17 cellular contexts compared by ENCODE assay signal in genomic region chr15:89991312-89991711, GRCh38. TPM values are rescaled to one million over a fixed set of nuclear protein-coding genes. Genes with fewer than 3 reads are reported as not detected.
A peak's percentile ranks its signal among the peaks of the same experiment; 100 is the strongest.
DNase-seq lines count a peak whose midpoint lies in the region; ATAC-seq and TF ChIP-seq lines count a peak whose summit lies in the region.
"Had no signal": no experiment of that assay in that cellular context is flagged by ENCODE, and none has a peak within 500 bp of the region (broad histone marks: within the 10 kb centered on the region; RNA-seq: fewer than 3 reads in every experiment).

No MANE protein-coding gene starts in this region.

- H3K9me3 Mint-ChIP-seq in activated naive CD4-positive, alpha-beta T cell treated with anti-CD3 and anti-CD28 coated beads, Interleukin-2, amount 50 U/mL, for 24 hours, result no peaks in the 10 kb centered on the region
- H3K9me3 Mint-ChIP-seq in activated B cell treated with CpG ODN at 0.5 μM for 24 hours (no peaks in the 10 kb centered on the region), neural progenitor cell (no peaks in the 10 kb centered on the region)
- H3K9me3 Mint-ChIP-seq: CD8-positive, alpha-beta T cell; H9 had no signal

- H3F3A ChIP-seq in neural progenitor cell (ENCODE audit: low read depth), result peaks cover 6% of the 10 kb centered on the region

- CTCF ChIA-PET in activated B cell treated with CpG ODN at 0.5 μM for 24 hours (lab: Charles Lee), result no interaction called here

- no peak for TF ChIP-seq CTCF in activated B cell treated with CpG ODN at 0.5 μM for 24 hours (IDR thresholded peaks at IDR 0.05)
- TF ChIP-seq CTCF in neural progenitor cell (IDR thresholded peaks at IDR 0.05), result no peak

- H2AFZ ChIP-seq in neural progenitor cell (replicated peaks), result peak overlapping the region; percentile 65

- no peak overlapping the region for H3K9ac ChIP-seq in neural progenitor cell
- H3K9ac ChIP-seq: BLaER1 treated with 17β-estradiol and CSF1 and Interleukin-3, amounts not matched to agents 10 nM and 100 nM had no signal

- H3K27me3 ChIP-seq in neural progenitor cell, result no peaks in the 10 kb centered on the region
- H3K27me3 ChIP-seq: BLaER1 treated with 17β-estradiol and CSF1 and Interleukin-3, amounts not matched to agents 10 nM and 100 nM had no signal

- H3K27ac ChIP-seq in neural progenitor cell, result no peak overlapping the region
- H3K27ac ChIP-seq: BLaER1 treated with 17β-estradiol and CSF1 and Interleukin-3, amounts not matched to agents 10 nM and 100 nM; HL-60 had no signal

- no peak for DNase-seq in activated naive CD4-positive, alpha-beta T cell treated with Interleukin-2 at 50 U/mL for 16 hours
- no peak for DNase-seq in activated B cell treated with CpG ODN at 0.5 μM for 24 hours
- no peak for DNase-seq in neural progenitor cell (ENCODE audit: low spot score)
- no peak for DNase-seq in NCI-H146 treated with DMSO at 0.1 percent for 48 hours (lab: John Stamatoyannopoulos, UW; ENCODE audit: unreplicated experiment)
- DNase-seq: Calu3; CD8-positive, alpha-beta T cell; DMS 273 treated with DMSO at 0.1 percent for 48 hours; DMS53; DND-41; EL; H9 had no signal

- H3K27ac Mint-ChIP-seq in activated naive CD4-positive, alpha-beta T cell treated with anti-CD3 and anti-CD28 coated beads, Interleukin-2, amount 50 U/mL, for 24 hours, result peak overlapping the region; percentile 35
- H3K27ac Mint-ChIP-seq in activated B cell treated with CpG ODN at 0.5 μM for 24 hours, result no peak overlapping the region
- no peak overlapping the region for H3K27ac Mint-ChIP-seq in neural progenitor cell
- H3K27ac Mint-ChIP-seq: B cell; CD8-positive, alpha-beta T cell had no signal

- H4K20me1 ChIP-seq in neural progenitor cell (ENCODE audit: low read depth), result no peaks in the 10 kb centered on the region
- H4K20me1 ChIP-seq: BLaER1 treated with 17β-estradiol and CSF1 and Interleukin-3, amounts not matched to agents 10 nM and 100 nM had no signal

- no peak overlapping the region for H3K4me2 ChIP-seq in neural progenitor cell
- H3K4me2 ChIP-seq: BLaER1 treated with 17β-estradiol and CSF1 and Interleukin-3, amounts not matched to agents 10 nM and 100 nM had no signal

- H3K4me3 Mint-ChIP-seq in activated naive CD4-positive, alpha-beta T cell treated with anti-CD3 and anti-CD28 coated beads, Interleukin-2, amount 50 U/mL, for 24 hours, result no peak overlapping the region
- H3K4me3 Mint-ChIP-seq in activated B cell treated with CpG ODN at 0.5 μM for 24 hours, result no peak overlapping the region
- no peak overlapping the region for H3K4me3 Mint-ChIP-seq in neural progenitor cell
- H3K4me3 Mint-ChIP-seq: B cell; CD8-positive, alpha-beta T cell; H9 had no signal

- H3K4me1 ChIP-seq in neural progenitor cell, result peaks cover 4% of the 10 kb centered on the region

- H3K27me3 Mint-ChIP-seq in activated naive CD4-positive, alpha-beta T cell treated with anti-CD3 and anti-CD28 coated beads, Interleukin-2, amount 50 U/mL, for 24 hours, result no peaks in the 10 kb centered on the region
- H3K27me3 Mint-ChIP-seq in activated B cell treated with CpG ODN at 0.5 μM for 24 hours (no peaks in the 10 kb centered on the region), neural progenitor cell (ENCODE audit: insufficient read depth, low read depth) (peaks cover 2% of the 10 kb centered on the region)
- H3K27me3 Mint-ChIP-seq: B cell had no signal

- POLR2A ChIA-PET in activated B cell treated with CpG ODN at 0.5 μM for 24 hours (lab: Charles Lee), result no interaction called here

- no peaks in the 10 kb centered on the region for H3K79me2 ChIP-seq in neural progenitor cell (ENCODE audit: low read depth)

- no peaks in the 10 kb centered on the region for H3K36me3 Mint-ChIP-seq in activated naive CD4-positive, alpha-beta T cell treated with anti-CD3 and anti-CD28 coated beads, Interleukin-2, amount 50 U/mL, for 24 hours
- no peaks in the 10 kb centered on the region for H3K36me3 Mint-ChIP-seq in activated B cell treated with CpG ODN at 0.5 μM for 24 hours (ENCODE audit: low read depth)
- H3K36me3 Mint-ChIP-seq in neural progenitor cell, result no peaks in the 10 kb centered on the region
- H3K36me3 Mint-ChIP-seq: CD8-positive, alpha-beta T cell had no signal

- H3K4me3 ChIP-seq in neural progenitor cell, result no peak overlapping the region
- H3K4me3 ChIP-seq: BLaER1 treated with 17β-estradiol and CSF1 and Interleukin-3, amounts not matched to agents 10 nM and 100 nM had no signal

- intact Hi-C loops in activated B cell treated with CpG ODN at 0.5 μM for 24 hours (cut with micrococcal nuclease), result no loop called here

- H3K9me3 ChIP-seq in neural progenitor cell (ENCODE audit: low read depth), result no peaks in the 10 kb centered on the region
- H3K9me3 ChIP-seq: BLaER1 treated with 17β-estradiol and CSF1 and Interleukin-3, amounts not matched to agents 10 nM and 100 nM had no signal

- no peaks in the 10 kb centered on the region for H3K36me3 ChIP-seq in neural progenitor cell
- H3K36me3 ChIP-seq: BLaER1 treated with 17β-estradiol and CSF1 and Interleukin-3, amounts not matched to agents 10 nM and 100 nM had no signal

- no peaks in the 10 kb centered on the region for H3K4me1 Mint-ChIP-seq in activated naive CD4-positive, alpha-beta T cell treated with anti-CD3 and anti-CD28 coated beads, Interleukin-2, amount 50 U/mL, for 24 hours
- no peaks in the 10 kb centered on the region for H3K4me1 Mint-ChIP-seq in activated B cell treated with CpG ODN at 0.5 μM for 24 hours
- H3K4me1 Mint-ChIP-seq in neural progenitor cell, result no peaks in the 10 kb centered on the region

- peak; percentile 50 for ATAC-seq in activated B cell treated with CpG ODN at 0.5 μM for 24 hours (ENCODE audit: low read depth)
- no peak for ATAC-seq in HG02610 (IDR thresholded peaks at IDR 0.05; ENCODE audit: unreplicated experiment)
- ATAC-seq in GM18907 (IDR thresholded peaks at IDR 0.05; ENCODE audit: unreplicated experiment), result no peak
- ATAC-seq: CD8-positive, alpha-beta T cell had no signal

RNA-seq across cellular contexts. Expression of gene ZNF710, which starts 9.8 kb away (rescaled TPM):
- total RNA-seq in activated B cell treated with CpG ODN at 0.5 μM for 24 hours, result 36.2 and 45.5 TPM in 2 replicates
- 14.9 and 29.6 TPM in 2 replicates for total RNA-seq in neural progenitor cell (ENCODE audit: low replicate concordance)
